In the genomic region with DNA sequence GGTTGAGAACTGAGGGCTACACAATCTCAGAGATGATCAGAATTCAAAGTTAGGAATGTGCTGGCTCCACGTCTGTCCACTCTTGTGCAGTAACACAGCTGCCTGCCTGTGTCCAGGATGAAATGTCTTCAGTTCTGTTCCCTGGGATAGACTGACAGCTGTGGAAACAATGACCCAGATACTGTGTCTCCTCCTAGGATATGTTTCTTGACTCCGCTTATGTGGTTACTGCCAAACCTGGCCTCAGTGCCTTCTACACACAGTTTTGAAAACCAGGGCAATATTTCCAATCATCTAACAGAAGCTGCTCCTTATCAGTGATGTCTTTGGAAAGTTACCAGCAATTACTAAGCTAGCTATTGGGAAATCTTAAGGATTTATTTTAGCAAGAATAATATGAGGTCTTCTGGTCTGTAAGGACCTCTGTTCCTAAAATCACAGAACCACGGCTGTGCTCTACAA, we compare ENCODE assay signal across 12 cellular contexts.
DNase-seq lines count a peak whose midpoint lies in the region; ATAC-seq and TF ChIP-seq lines count a peak whose summit lies in the region.
"Had no signal": no experiment of that assay in that cellular context is flagged by ENCODE, and none has a peak within 500 bp of the region (broad histone marks: within the 10 kb centered on the region; RNA-seq: fewer than 3 reads in every experiment).

No MANE protein-coding gene starts in this region.

- H3K4me3 ChIP-seq in gastroesophageal sphincter, result no peak overlapping the region
- H3K4me3 ChIP-seq in psoas muscle, result no peak overlapping the region
- no peak overlapping the region for H3K4me3 ChIP-seq in endodermal cell (ENCODE audit: low read length)

- peak overlapping the region; percentile 13 for H3K27ac Mint-ChIP-seq in activated T-helper 17 cell treated with anti-CD3 and anti-CD28 coated beads, Interleukin-2, amount 50 U/mL, for 72 hours
- no peak overlapping the region for H3K27ac Mint-ChIP-seq in endodermal cell
- H3K27ac Mint-ChIP-seq in T-helper 2 cell treated with Interferon-gamma antibody and Interleukin-4, amounts not matched to agents 5 μg/mL and 100 μg/mL, for 36 hours, result no peak overlapping the region
- H3K27ac Mint-ChIP-seq: activated CD4-positive, alpha-beta T cell treated with anti-CD3 and anti-CD28 coated beads for 36 hours; CD14-positive monocyte; natural killer cell treated with Interleukin-12 subunit alpha and Interleukin-12 subunit beta and Interleukin-15 and Interleukin-18, amount 100 ng/mL, for 72 hours had no signal

- DNase-seq in AG09319 (ENCODE audit: extremely low read depth, low read depth), result peak; percentile 11
- DNase-seq in psoas muscle, result peak in 1 of 2 donors; percentile 19
- no peak for DNase-seq in activated CD4-positive, alpha-beta T cell treated with anti-CD3 and anti-CD28 coated beads for 1 hour
- DNase-seq in endodermal cell, result no peak
- DNase-seq in T-helper 2 cell treated with Interferon-gamma antibody and Interleukin-4, amounts not matched to agents 5 μg/mL and 100 μg/mL, for 36 hours (ENCODE audit: low spot score), result no peak
- DNase-seq: activated CD4-positive, alpha-beta T cell treated with anti-CD3 and anti-CD28 coated beads for 36 hours; NCI-H187 had no signal

- H3K36me3 Mint-ChIP-seq in activated T-helper 17 cell treated with anti-CD3 and anti-CD28 coated beads, Interleukin-2, amount 50 U/mL, for 72 hours (ENCODE audit: low read depth), result no peaks in the 10 kb centered on the region
- no peaks in the 10 kb centered on the region for H3K36me3 Mint-ChIP-seq in endodermal cell (ENCODE audit: low read depth)
- H3K36me3 Mint-ChIP-seq in T-helper 2 cell treated with Interferon-gamma antibody and Interleukin-4, amounts not matched to agents 5 μg/mL and 100 μg/mL, for 36 hours (ENCODE audit: low read depth), result no peaks in the 10 kb centered on the region
- H3K36me3 Mint-ChIP-seq: CD14-positive monocyte; natural killer cell treated with Interleukin-12 subunit alpha and Interleukin-12 subunit beta and Interleukin-15 and Interleukin-18, amount 100 ng/mL, for 72 hours had no signal

- peaks cover 17% of the 10 kb centered on the region for H3K4me1 Mint-ChIP-seq in activated T-helper 17 cell treated with anti-CD3 and anti-CD28 coated beads, Interleukin-2, amount 50 U/mL, for 72 hours
- peaks cover 47% of the 10 kb centered on the region for H3K4me1 Mint-ChIP-seq in endodermal cell
- H3K4me1 Mint-ChIP-seq in T-helper 2 cell treated with Interferon-gamma antibody and Interleukin-4, amounts not matched to agents 5 μg/mL and 100 μg/mL, for 36 hours (ENCODE audit: low read depth), result peaks cover 9% of the 10 kb centered on the region

- H3K4me1 ChIP-seq in gastroesophageal sphincter, result peaks cover 0 to 29% (median 7%) of the 10 kb centered on the region in 3 donors
- peaks cover 19% of the 10 kb centered on the region for H3K4me1 ChIP-seq in psoas muscle
- H3K4me1 ChIP-seq in endodermal cell (ENCODE audit: control insufficient read depth, insufficient read depth, low read length), result peaks cover 22% of the 10 kb centered on the region

- TF ChIP-seq CTCF in AG09319 (IDR thresholded peaks at IDR 0.05; ENCODE audit: low read depth, low read length) (no peak), gastroesophageal sphincter (IDR thresholded peaks at IDR 0.05) (no peak), psoas muscle (IDR thresholded peaks at IDR 0.05) (no peak), endodermal cell (conservative IDR thresholded peaks at IDR 0.05) (no peak)

- no peaks in the 10 kb centered on the region for H3K27me3 ChIP-seq in gastroesophageal sphincter
- H3K27me3 ChIP-seq in psoas muscle (ENCODE audit: insufficient read depth in 3 of 3, low read length in 2 of 3), result no peaks in the 10 kb centered on the region
- no peaks in the 10 kb centered on the region for H3K27me3 ChIP-seq in endodermal cell (ENCODE audit: control insufficient read depth, insufficient read depth, low read length, poor library complexity, severe bottlenecking)

- TF ChIP-seq EP300 in gastroesophageal sphincter (IDR thresholded peaks at IDR 0.05), result no peak

- no peak for ATAC-seq in activated T-helper 17 cell treated with anti-CD3 and anti-CD28 coated beads, Interleukin-2, amount 50 U/mL, for 72 hours (replicated peaks)
- ATAC-seq in gastroesophageal sphincter, result peak; percentile 90
- ATAC-seq in psoas muscle, result peak; percentile 78 to 93 (median 90)
- ATAC-seq in HG02885 (IDR thresholded peaks at IDR 0.05; ENCODE audit: poor library complexity, unreplicated experiment), result no peak
- ATAC-seq: natural killer cell treated with Interleukin-12 subunit alpha and Interleukin-12 subunit beta and Interleukin-15 and Interleukin-18, amount 100 ng/mL, for 72 hours had no signal

- TF ChIP-seq POLR2A in gastroesophageal sphincter (IDR thresholded peaks at IDR 0.05), result no peak

- WGBS in gastroesophageal sphincter (ENCODE audit: low coverage in 1 of 2), 2 donors, result 48% methylated on average over 2 to 3 of the region's 3 CpGs
- WGBS in psoas muscle, 3 donors, result 14 to 25% (median 17%) methylated on average over 3 of the region's 3 CpGs
- WGBS in endodermal cell (ENCODE audit: insufficient coverage in 1 of 2, insufficient read length in 1 of 2), 2 experiments, result 92 to 98% methylated on average over 3 of the region's 3 CpGs

- H3K27me3 Mint-ChIP-seq in activated T-helper 17 cell treated with anti-CD3 and anti-CD28 coated beads, Interleukin-2, amount 50 U/mL, for 72 hours, result peaks cover 10% of the 10 kb centered on the region
- H3K27me3 Mint-ChIP-seq in endodermal cell (ENCODE audit: insufficient read depth), result peaks cover 6% of the 10 kb centered on the region
- H3K27me3 Mint-ChIP-seq in T-helper 2 cell treated with Interferon-gamma antibody and Interleukin-4, amounts not matched to agents 5 μg/mL and 100 μg/mL, for 36 hours (ENCODE audit: low read depth), result peaks cover 26% of the 10 kb centered on the region

- no peak overlapping the region for H3K4me3 Mint-ChIP-seq in activated T-helper 17 cell treated with anti-CD3 and anti-CD28 coated beads, Interleukin-2, amount 50 U/mL, for 72 hours
- H3K4me3 Mint-ChIP-seq in endodermal cell, result no peak overlapping the region
- no peak overlapping the region for H3K4me3 Mint-ChIP-seq in T-helper 2 cell treated with Interferon-gamma antibody and Interleukin-4, amounts not matched to agents 5 μg/mL and 100 μg/mL, for 36 hours
- H3K4me3 Mint-ChIP-seq: activated CD4-positive, alpha-beta T cell treated with anti-CD3 and anti-CD28 coated beads for 36 hours; CD14-positive monocyte; natural killer cell treated with Interleukin-12 subunit alpha and Interleukin-12 subunit beta and Interleukin-15 and Interleukin-18, amount 100 ng/mL, for 72 hours had no signal

- H3K9me3 ChIP-seq in gastroesophageal sphincter (no peaks in the 10 kb centered on the region), psoas muscle (no peaks in the 10 kb centered on the region), endodermal cell (ENCODE audit: control insufficient read depth, low read length) (no peaks in the 10 kb centered on the region)

- no peaks in the 10 kb centered on the region for H3K9me3 Mint-ChIP-seq in activated T-helper 17 cell treated with anti-CD3 and anti-CD28 coated beads, Interleukin-2, amount 50 U/mL, for 72 hours
- H3K9me3 Mint-ChIP-seq in endodermal cell, result no peaks in the 10 kb centered on the region
- no peaks in the 10 kb centered on the region for H3K9me3 Mint-ChIP-seq in T-helper 2 cell treated with Interferon-gamma antibody and Interleukin-4, amounts not matched to agents 5 μg/mL and 100 μg/mL, for 36 hours
- H3K9me3 Mint-ChIP-seq: natural killer cell treated with Interleukin-12 subunit alpha and Interleukin-12 subunit beta and Interleukin-15 and Interleukin-18, amount 100 ng/mL, for 72 hours had no signal

- H3K36me3 ChIP-seq in gastroesophageal sphincter (no peaks in the 10 kb centered on the region), psoas muscle (ENCODE audit: insufficient read depth in 1 of 2, low read depth in 1 of 2) (no peaks in the 10 kb centered on the region), endodermal cell (ENCODE audit: control insufficient read depth, insufficient read depth, low read length) (no peaks in the 10 kb centered on the region)

- intact Hi-C loops in psoas muscle (cut with DNase I), result no loop called here

- H3K9ac ChIP-seq in endodermal cell (ENCODE audit: extremely low read depth, low read length, poor library complexity, severe bottlenecking), result no peak overlapping the region

- H3K27ac ChIP-seq in gastroesophageal sphincter (peak overlapping the region in 3 of 4 donors; percentile 65 to 76 (median 73)), psoas muscle (peak overlapping the region; percentile 68), endodermal cell (ENCODE audit: low read depth, low read length) (no peak overlapping the region)

Comparison
In these comparisons a context has a peak if more than half of its experiments do, and no peak if none do; other contexts are left out.
1. ATAC-seq: peak in gastroesophageal sphincter (single experiment) and psoas muscle (4 of 4); none in activated T-helper 17 cell treated with anti-CD3 and anti-CD28 coated beads, Interleukin-2, amount 50 U/mL, for 72 hours (single experiment) and HG02885 (single experiment).